In the genomic region with DNA sequence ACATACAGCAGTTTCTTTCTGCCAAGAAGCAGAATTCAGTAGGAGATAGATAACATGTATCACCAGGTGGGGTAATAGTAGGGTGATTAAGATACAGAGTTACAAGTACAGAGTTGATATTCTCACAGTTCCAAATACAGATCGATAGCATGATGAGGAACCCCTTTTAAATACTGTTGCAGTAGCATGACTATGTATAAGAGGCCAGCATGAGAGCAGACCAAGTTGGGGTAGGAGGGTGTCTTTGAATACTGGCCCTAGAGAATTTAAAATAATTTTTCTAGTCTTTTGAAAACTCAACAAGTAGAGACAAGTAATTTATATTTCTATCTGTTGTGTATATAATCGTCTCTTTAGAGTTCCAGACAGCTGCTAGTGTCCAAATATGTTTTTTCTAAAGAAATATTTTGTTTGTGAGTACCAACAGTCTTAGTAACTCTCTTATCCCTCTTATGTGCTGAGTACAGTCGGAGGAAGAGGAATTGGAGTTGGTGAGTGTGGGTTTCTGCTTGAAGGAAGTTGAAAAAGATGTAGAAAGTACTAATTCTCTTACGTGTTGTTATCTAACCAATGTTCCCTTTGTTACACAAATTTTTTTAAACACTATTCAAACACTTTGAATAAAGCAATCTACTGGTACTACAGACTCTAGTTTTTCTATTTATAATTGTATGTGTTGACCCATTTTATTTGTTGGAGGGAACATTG, we compare ENCODE assay signal across 9 cellular contexts. TPM values are rescaled to one million over a fixed set of nuclear protein-coding genes. Genes with fewer than 3 reads are reported as not detected.
DNase-seq lines count a peak whose midpoint lies in the region; TF ChIP-seq lines count a peak whose summit lies in the region.
"Had no signal": no experiment of that assay in that cellular context is flagged by ENCODE, and none has a peak within 500 bp of the region (broad histone marks: within the 10 kb centered on the region; RNA-seq: fewer than 3 reads in every experiment).

No MANE protein-coding gene starts in this region.

- no peaks in the 10 kb centered on the region for H3K9me3 Mint-ChIP-seq in CD4-positive, alpha-beta memory T cell
- H3K9me3 Mint-ChIP-seq in nephron = no peaks in the 10 kb centered on the region
- no peaks in the 10 kb centered on the region for H3K9me3 Mint-ChIP-seq in CD8-positive, alpha-beta memory T cell
- H3K9me3 Mint-ChIP-seq: stimulated activated naive CD8-positive, alpha-beta T cell treated with anti-CD3 and anti-CD28 coated beads, Interleukin-15, Interleukin-2, amounts not matched to agents 100 ng/mL and 50 ng/mL, for 24 hours had no signal

- H3K27me3 ChIP-seq in CD4-positive, alpha-beta memory T cell (ENCODE audit: insufficient read depth, low read length) = no peaks in the 10 kb centered on the region
- H3K27me3 ChIP-seq in KMS-11 (ENCODE audit: insufficient read depth, low read depth) = no peaks in the 10 kb centered on the region
- no peaks in the 10 kb centered on the region for H3K27me3 ChIP-seq in CD8-positive, alpha-beta memory T cell (ENCODE audit: insufficient read depth, low read length, poor library complexity, severe bottlenecking)

- H3K79me2 ChIP-seq in KMS-11 (ENCODE audit: insufficient read depth, low read depth) = no peaks in the 10 kb centered on the region

- intact Hi-C loops in CD4-positive, alpha-beta memory T cell (cut with micrococcal nuclease) = loop anchor here (5.0 kb wide), 1 partner anchor 136 kb away; a partner anchor contains a TSS

- POLR2A ChIA-PET in CD4-positive, alpha-beta memory T cell (lab: Charles Lee; ENCODE audit: partially characterized antibody) = interaction anchor here (1.8 kb wide), 1 partner anchor 431 kb away, joined by 7 read pairs; no protein-coding TSS in a partner anchor
- POLR2A ChIA-PET in CD8-positive, alpha-beta memory T cell (lab: Charles Lee) = no interaction called here

- no peaks in the 10 kb centered on the region for H3K36me3 ChIP-seq in CD4-positive, alpha-beta memory T cell (ENCODE audit: insufficient read depth, low read length)
- no peaks in the 10 kb centered on the region for H3K36me3 ChIP-seq in KMS-11 (ENCODE audit: insufficient read depth)
- H3K36me3 ChIP-seq in CD8-positive, alpha-beta memory T cell (ENCODE audit: insufficient read depth, low read length) = no peaks in the 10 kb centered on the region

- peak overlapping the region; percentile 50 for H3K4me2 ChIP-seq in KMS-11

- CTCF ChIA-PET in CD4-positive, alpha-beta memory T cell (lab: Charles Lee; ENCODE audit: partially characterized antibody) = interaction anchor here (0.7 to 6.1 kb wide), 21 partner anchors 10 to 449 kb away, joined by 3 to 153 read pairs (median 8); a partner anchor contains a TSS
- CTCF ChIA-PET in CD8-positive, alpha-beta memory T cell (lab: Charles Lee) = interaction anchor here (0.6 to 3.9 kb wide), 10 partner anchors 11 to 448 kb away, joined by 3 to 52 read pairs (median 12); a partner anchor contains a TSS

- no peaks in the 10 kb centered on the region for H3K36me3 Mint-ChIP-seq in CD4-positive, alpha-beta memory T cell
- peaks cover 5% of the 10 kb centered on the region for H3K36me3 Mint-ChIP-seq in nephron (ENCODE audit: low read depth)
- H3K36me3 Mint-ChIP-seq in CD8-positive, alpha-beta memory T cell = peaks cover 0 to 4% (median 0%) of the 10 kb centered on the region in 3 donors

- TF ChIP-seq CTCF in KMS-11 (conservative IDR thresholded peaks at IDR 0.05; ENCODE audit: low read depth, low read length) (no peak), nephron (IDR thresholded peaks at IDR 0.05; ENCODE audit: unreplicated experiment in 3 of 3) (no peak)

- no peaks in the 10 kb centered on the region for H3K9me3 ChIP-seq in CD4-positive, alpha-beta memory T cell (ENCODE audit: control insufficient read depth in 1 of 2, low read length in 2 of 2)
- no peaks in the 10 kb centered on the region for H3K9me3 ChIP-seq in CD8-positive, alpha-beta memory T cell (ENCODE audit: low read length)

- H3K4me3 Mint-ChIP-seq in CD4-positive, alpha-beta memory T cell = no peak overlapping the region
- no peak overlapping the region for H3K4me3 Mint-ChIP-seq in nephron
- no peak overlapping the region for H3K4me3 Mint-ChIP-seq in CD8-positive, alpha-beta memory T cell
- H3K4me3 Mint-ChIP-seq: stimulated activated naive CD8-positive, alpha-beta T cell treated with anti-CD3 and anti-CD28 coated beads, Interleukin-15, Interleukin-2, amounts not matched to agents 100 ng/mL and 50 ng/mL, for 24 hours had no signal

- no peak for DNase-seq in CD4-positive, alpha-beta memory T cell
- peak; percentile 59 for DNase-seq in dermis blood vessel endothelial cell
- no peak for DNase-seq in CD8-positive, alpha-beta memory T cell
- DNase-seq in NCI-H1694 treated with DMSO at 0.1 percent for 48 hours (lab: John Stamatoyannopoulos, UW) = no peak
- DNase-seq in anterior cingulate cortex (lab: John Stamatoyannopoulos, UW) = no peak
- no peak for DNase-seq in stimulated activated CD4-positive, alpha-beta T cell treated with anti-CD3 and anti-CD28 coated beads, Interleukin-2, amount 100 ng/mL, for 48 hours

- H3K27ac ChIP-seq in CD4-positive, alpha-beta memory T cell (ENCODE audit: low read depth, low read length) = no peak overlapping the region
- peak overlapping the region; percentile 49 for H3K27ac ChIP-seq in KMS-11
- no peak overlapping the region for H3K27ac ChIP-seq in CD8-positive, alpha-beta memory T cell (ENCODE audit: low read depth, low read length)

- peak overlapping the region in 6 of 7 donors; percentile 6 to 88 (median 60) for H3K27ac Mint-ChIP-seq in CD4-positive, alpha-beta memory T cell
- H3K27ac Mint-ChIP-seq in nephron = peak overlapping the region; percentile 0 to 64 (median 2)
- H3K27ac Mint-ChIP-seq in CD8-positive, alpha-beta memory T cell = peak overlapping the region in 4 of 8 donors; percentile 4 to 79 (median 20)

- H3K27me3 Mint-ChIP-seq in CD4-positive, alpha-beta memory T cell = no peaks in the 10 kb centered on the region
- H3K27me3 Mint-ChIP-seq in nephron (ENCODE audit: low read depth) = no peaks in the 10 kb centered on the region
- H3K27me3 Mint-ChIP-seq in CD8-positive, alpha-beta memory T cell = no peaks in the 10 kb centered on the region
- H3K27me3 Mint-ChIP-seq: stimulated activated naive CD8-positive, alpha-beta T cell treated with anti-CD3 and anti-CD28 coated beads, Interleukin-15, Interleukin-2, amounts not matched to agents 100 ng/mL and 50 ng/mL, for 24 hours had no signal

- peaks cover 18% of the 10 kb centered on the region for H3K4me1 ChIP-seq in CD4-positive, alpha-beta memory T cell (ENCODE audit: insufficient read depth, low read length)
- peaks cover 27% of the 10 kb centered on the region for H3K4me1 ChIP-seq in KMS-11 (ENCODE audit: low read depth, poor library complexity, severe bottlenecking)
- peaks cover 17% of the 10 kb centered on the region for H3K4me1 ChIP-seq in CD8-positive, alpha-beta memory T cell (ENCODE audit: insufficient read depth, low read length)

- no peak overlapping the region for H3K4me3 ChIP-seq in CD4-positive, alpha-beta memory T cell (ENCODE audit: low read length in 2 of 2)
- no peak overlapping the region for H3K4me3 ChIP-seq in KMS-11 (IDR thresholded peaks at IDR 0.05; ENCODE audit: insufficient read depth, low read depth, low read length)
- H3K4me3 ChIP-seq in CD8-positive, alpha-beta memory T cell (ENCODE audit: low read length) = no peak overlapping the region

- H2AFZ ChIP-seq in KMS-11 (ENCODE audit: low read depth) = no peak overlapping the region

- peaks cover 19 to 36% (median 29%) of the 10 kb centered on the region in 4 donors for H3K4me1 Mint-ChIP-seq in CD4-positive, alpha-beta memory T cell
- peaks cover 29% of the 10 kb centered on the region for H3K4me1 Mint-ChIP-seq in nephron
- peaks cover 21 to 34% (median 31%) of the 10 kb centered on the region in 3 donors for H3K4me1 Mint-ChIP-seq in CD8-positive, alpha-beta memory T cell

- no peaks in the 10 kb centered on the region for H4K20me1 ChIP-seq in KMS-11 (ENCODE audit: insufficient read depth)

- peak overlapping the region; percentile 35; the same call in 1 of the 2 replicates for H3K9ac ChIP-seq in KMS-11

RNA-seq across cellular contexts. Expression of a gene that starts 30.2 kb away (rescaled TPM):
- total RNA-seq in CD4-positive, alpha-beta memory T cell = 10 to 100 TPM; 18.0 to 19.0 TPM
- 1 to 10 TPM; 4.4 to 6.5 TPM for polyA plus RNA-seq in CD4-positive, alpha-beta memory T cell
- 8.6 and 9.7 TPM in 2 replicates for total RNA-seq in dermis blood vessel endothelial cell
- total RNA-seq in CD8-positive, alpha-beta memory T cell = 1 to 10 TPM; 7.9 to 8.4 TPM
- polyA plus RNA-seq in CD8-positive, alpha-beta memory T cell = 6.5 TPM
